8 cellular contexts compared by ENCODE assay signal in genomic region chr11:119121811-119122124, GRCh38. TPM values are rescaled to one million over a fixed set of nuclear protein-coding genes. Genes with fewer than 3 reads are reported as not detected.
DNase-seq lines count a peak whose midpoint lies in the region; ATAC-seq and TF ChIP-seq lines count a peak whose summit lies in the region.

No MANE protein-coding gene starts in this region.

- ATAC-seq in GM19035 (IDR thresholded peaks at IDR 0.05; ENCODE audit: unreplicated experiment): peak; percentile 6

- H3K9me3 ChIP-seq in endocrine pancreas (ENCODE audit: control insufficient read depth, low read length) (no peaks in the 10 kb centered on the region), trophoblast cell (ENCODE audit: insufficient read depth, low read depth, low read length) (no peaks in the 10 kb centered on the region)

- TF ChIP-seq CTCF in LNCaP clone FGC (IDR thresholded peaks at IDR 0.05; ENCODE audit: control insufficient read depth, extremely low read depth, insufficient read depth): no peak

- no peak overlapping the region for H2AK5ac ChIP-seq in trophoblast cell (ENCODE audit: low read length)

- WGBS in trophoblast cell (ENCODE audit: extremely low coverage, insufficient coverage, insufficient read length): no CpG with 5 or more reads among the region's 20 CpGs

- H3K4me3 ChIP-seq in LNCaP clone FGC (ENCODE audit: low read depth, low read length) (peak overlapping the region; percentile 88), endocrine pancreas (ENCODE audit: control insufficient read depth, insufficient read depth, low read length) (peak overlapping the region; percentile 98), trophoblast cell (ENCODE audit: low read depth, low read length) (peak overlapping the region; percentile 94)

- no peak overlapping the region for H2BK12ac ChIP-seq in trophoblast cell (ENCODE audit: low read length)

- peak overlapping the region; percentile 56 for H4K12ac ChIP-seq in trophoblast cell (ENCODE audit: low read depth, low read length)

- peak overlapping the region; percentile 40 for H4K91ac ChIP-seq in trophoblast cell (ENCODE audit: low read depth, low read length)

- no peak overlapping the region for H3K23ac ChIP-seq in trophoblast cell (ENCODE audit: low read length)

- H3K4ac ChIP-seq in trophoblast cell (ENCODE audit: low read depth, low read length): peak overlapping the region; percentile 28

- no peak overlapping the region for H2BK5ac ChIP-seq in trophoblast cell (ENCODE audit: low read depth, low read length, poor library complexity)

- H3K36me3 ChIP-seq in endocrine pancreas (ENCODE audit: control insufficient read depth, insufficient read depth, low read length): no peaks in the 10 kb centered on the region
- H3K36me3 ChIP-seq in trophoblast cell (ENCODE audit: control insufficient read depth in 1 of 2, insufficient read depth in 2 of 2, low read length in 2 of 2): peaks cover 4 to 9% of the 10 kb centered on the region in 2 experiments

- peak overlapping the region; percentile 25 for H3K14ac ChIP-seq in trophoblast cell (ENCODE audit: low read length)

- H3K4me1 ChIP-seq in endocrine pancreas (ENCODE audit: control insufficient read depth, insufficient read depth, low read length) (peaks cover 6% of the 10 kb centered on the region), trophoblast cell (ENCODE audit: control insufficient read depth in 1 of 2, insufficient read depth in 2 of 2, low read length in 2 of 2) (peaks cover 0 to 9% of the 10 kb centered on the region in 2 experiments)

- peak overlapping the region; percentile 32 for H3K18ac ChIP-seq in trophoblast cell (ENCODE audit: low read length)

- peaks cover 5% of the 10 kb centered on the region for H3K79me2 ChIP-seq in trophoblast cell (ENCODE audit: control insufficient read depth, insufficient read depth, low read length, poor library complexity)

- peak overlapping the region; percentile 74 for H2AFZ ChIP-seq in trophoblast cell (ENCODE audit: insufficient read depth, low read length, poor library complexity)

- peak overlapping the region; percentile 75 for H4K8ac ChIP-seq in trophoblast cell (ENCODE audit: low read depth, low read length)

- no peak overlapping the region for H2BK120ac ChIP-seq in trophoblast cell (ENCODE audit: insufficient read depth, low read length, poor library complexity)

- peaks cover 7% of the 10 kb centered on the region for H3K79me1 ChIP-seq in trophoblast cell (ENCODE audit: low read length)

- H3K4me2 ChIP-seq in trophoblast cell (ENCODE audit: low read length): peak overlapping the region; percentile 74

- H3K27ac ChIP-seq in trophoblast cell (ENCODE audit: low read depth, low read length): peak overlapping the region; percentile 30

- H3K27me3 ChIP-seq in endocrine pancreas (ENCODE audit: control insufficient read depth, insufficient read depth, low read length) (no peaks in the 10 kb centered on the region), trophoblast cell (ENCODE audit: insufficient read depth, low read length) (no peaks in the 10 kb centered on the region)

- DNase-seq in LNCaP clone FGC (ENCODE audit: low read depth): no peak
- no peak for DNase-seq in trophoblast cell
- DNase-seq in NCI-H146 treated with DMSO at 0.1 percent for 48 hours (lab: John Stamatoyannopoulos, UW; ENCODE audit: unreplicated experiment): no peak
- DNase-seq in NCI-H2029 (lab: John Stamatoyannopoulos, UW): no peak
- no peak for DNase-seq in activated CD8-positive, alpha-beta memory T cell treated with anti-CD3 and anti-CD28 coated beads, Interleukin-2, amount 50 U/mL, for 48 hours
- no peak for DNase-seq in NCI-H1105 treated with DMSO at 0.1 percent for 48 hours (lab: John Stamatoyannopoulos, UW)

- H3K9ac ChIP-seq in endocrine pancreas (ENCODE audit: control insufficient read depth, insufficient read depth, low read length) (peak overlapping the region; percentile 97), trophoblast cell (ENCODE audit: low read length) (peak overlapping the region; percentile 90)

RNA-seq across cellular contexts. Expression of gene HINFP, which starts 0.4 kb away (rescaled TPM):
- polyA plus RNA-seq in trophoblast cell (2013): 17.7 and 20.7 TPM in 2 replicates

RNA-seq across cellular contexts. Expression of gene C2CD2L, which starts 14.6 kb away (rescaled TPM):
- 6.3 and 7.2 TPM in 2 replicates for polyA plus RNA-seq in trophoblast cell (2013)

RNA-seq across cellular contexts. Expression of gene DPAGT1, which starts 20.1 kb away (rescaled TPM):
- 38.9 and 40.2 TPM in 2 replicates for polyA plus RNA-seq in trophoblast cell (2013)

RNA-seq across cellular contexts. Expression of gene ABCG4, which starts 27.1 kb away (rescaled TPM):
- 0.06 and 0.08 TPM in 2 replicates for polyA plus RNA-seq in trophoblast cell (2013)

RNA-seq across cellular contexts. Expression of gene HMBS, which starts 37.1 kb away (rescaled TPM):
- polyA plus RNA-seq in trophoblast cell (2013): 21.1 and 22.8 TPM in 2 replicates
